ENCODE assay signal across 10 cellular contexts in genomic region chr7:95867309-95867708, GRCh38.
A peak's percentile ranks its signal among the peaks of the same experiment; 100 is the strongest.
DNase-seq lines count a peak whose midpoint lies in the region; ATAC-seq and TF ChIP-seq lines count a peak whose summit lies in the region.
"Had no signal": no experiment of that assay in that cellular context is flagged by ENCODE, and none has a peak within 500 bp of the region (broad histone marks: within the 10 kb centered on the region; RNA-seq: fewer than 3 reads in every experiment).

No MANE protein-coding gene starts in this region.

- H3K4me3 Mint-ChIP-seq in activated naive CD8-positive, alpha-beta T cell treated with anti-CD3 and anti-CD28 coated beads, Interleukin-2, amount 50 U/mL, for 24 hours: no peak overlapping the region
- no peak overlapping the region for H3K4me3 Mint-ChIP-seq in activated naive CD8-positive, alpha-beta T cell treated with anti-CD3 and anti-CD28 coated beads for 36 hours
- H3K4me3 Mint-ChIP-seq: natural killer cell had no signal

- no peaks in the 10 kb centered on the region for H3K9me3 ChIP-seq in left ventricle myocardium inferior (replicated peaks)
- H3K9me3 ChIP-seq: adrenal gland had no signal

- no peaks in the 10 kb centered on the region for H3K9me3 Mint-ChIP-seq in activated naive CD8-positive, alpha-beta T cell treated with anti-CD3 and anti-CD28 coated beads, Interleukin-2, amount 50 U/mL, for 24 hours
- no peaks in the 10 kb centered on the region for H3K9me3 Mint-ChIP-seq in activated naive CD8-positive, alpha-beta T cell treated with anti-CD3 and anti-CD28 coated beads for 36 hours
- H3K9me3 Mint-ChIP-seq: natural killer cell had no signal

- no peaks in the 10 kb centered on the region for H3K4me1 ChIP-seq in left ventricle myocardium inferior

- no peak for TF ChIP-seq CTCF in left ventricle myocardium inferior (IDR thresholded peaks at IDR 0.05; ENCODE audit: borderline replicate concordance)

- peak; percentile 4 for ATAC-seq in activated naive CD8-positive, alpha-beta T cell treated with anti-CD3 and anti-CD28 coated beads, Interleukin-2, amount 50 U/mL, for 24 hours
- ATAC-seq in HG02885 (IDR thresholded peaks at IDR 0.05; ENCODE audit: poor library complexity, unreplicated experiment): peak; percentile 95
- ATAC-seq: natural killer cell had no signal

- no peak overlapping the region for H3K27ac Mint-ChIP-seq in activated naive CD8-positive, alpha-beta T cell treated with anti-CD3 and anti-CD28 coated beads, Interleukin-2, amount 50 U/mL, for 24 hours
- H3K27ac Mint-ChIP-seq in activated naive CD8-positive, alpha-beta T cell treated with anti-CD3 and anti-CD28 coated beads for 36 hours: no peak overlapping the region
- H3K27ac Mint-ChIP-seq: natural killer cell had no signal

- no peak for DNase-seq in activated naive CD8-positive, alpha-beta T cell treated with anti-CD3 and anti-CD28 coated beads, Interleukin-2, amount 50 U/mL, for 24 hours
- DNase-seq in activated naive CD8-positive, alpha-beta T cell treated with anti-CD3 and anti-CD28 coated beads for 36 hours: no peak
- DNase-seq in NCI-H2107 (lab: John Stamatoyannopoulos, UW) (peak; percentile 86), kidney tubule cell (ENCODE audit: low spot score) (no peak), mesenteric fat pad (ENCODE audit: low spot score) (no peak), left ventricle myocardium inferior (no peak)
- no peak for DNase-seq in activated effector memory CD4-positive, alpha-beta T cell treated with Interleukin-2 at 50 U/mL for 16 hours
- DNase-seq: adrenal gland, natural killer cell had no signal

- H3K4me1 Mint-ChIP-seq in activated naive CD8-positive, alpha-beta T cell treated with anti-CD3 and anti-CD28 coated beads, Interleukin-2, amount 50 U/mL, for 24 hours: no peaks in the 10 kb centered on the region
- H3K4me1 Mint-ChIP-seq in activated naive CD8-positive, alpha-beta T cell treated with anti-CD3 and anti-CD28 coated beads for 36 hours: no peaks in the 10 kb centered on the region
- H3K4me1 Mint-ChIP-seq: natural killer cell had no signal

- intact Hi-C loops in left ventricle myocardium inferior (cut with micrococcal nuclease): no loop called here

- peaks cover 2% of the 10 kb centered on the region for H3K27me3 Mint-ChIP-seq in activated naive CD8-positive, alpha-beta T cell treated with anti-CD3 and anti-CD28 coated beads, Interleukin-2, amount 50 U/mL, for 24 hours
- no peaks in the 10 kb centered on the region for H3K27me3 Mint-ChIP-seq in activated naive CD8-positive, alpha-beta T cell treated with anti-CD3 and anti-CD28 coated beads for 36 hours

- H3K36me3 Mint-ChIP-seq in activated naive CD8-positive, alpha-beta T cell treated with anti-CD3 and anti-CD28 coated beads, Interleukin-2, amount 50 U/mL, for 24 hours (ENCODE audit: low read depth): no peaks in the 10 kb centered on the region
- no peaks in the 10 kb centered on the region for H3K36me3 Mint-ChIP-seq in activated naive CD8-positive, alpha-beta T cell treated with anti-CD3 and anti-CD28 coated beads for 36 hours
- H3K36me3 Mint-ChIP-seq: natural killer cell had no signal

- no peak overlapping the region for H3K27ac ChIP-seq in left ventricle myocardium inferior (replicated peaks)
- H3K27ac ChIP-seq: adrenal gland had no signal

- H3K4me3 ChIP-seq in left ventricle myocardium inferior: no peak overlapping the region
- H3K4me3 ChIP-seq: adrenal gland had no signal

- no peaks in the 10 kb centered on the region for H3K27me3 ChIP-seq in left ventricle myocardium inferior (ENCODE audit: low read depth)
- H3K27me3 ChIP-seq: adrenal gland had no signal

- H3K36me3 ChIP-seq in left ventricle myocardium inferior: peaks cover 9% of the 10 kb centered on the region
- H3K36me3 ChIP-seq: adrenal gland had no signal
